9 cellular contexts compared by ENCODE assay signal in the genomic region with DNA sequence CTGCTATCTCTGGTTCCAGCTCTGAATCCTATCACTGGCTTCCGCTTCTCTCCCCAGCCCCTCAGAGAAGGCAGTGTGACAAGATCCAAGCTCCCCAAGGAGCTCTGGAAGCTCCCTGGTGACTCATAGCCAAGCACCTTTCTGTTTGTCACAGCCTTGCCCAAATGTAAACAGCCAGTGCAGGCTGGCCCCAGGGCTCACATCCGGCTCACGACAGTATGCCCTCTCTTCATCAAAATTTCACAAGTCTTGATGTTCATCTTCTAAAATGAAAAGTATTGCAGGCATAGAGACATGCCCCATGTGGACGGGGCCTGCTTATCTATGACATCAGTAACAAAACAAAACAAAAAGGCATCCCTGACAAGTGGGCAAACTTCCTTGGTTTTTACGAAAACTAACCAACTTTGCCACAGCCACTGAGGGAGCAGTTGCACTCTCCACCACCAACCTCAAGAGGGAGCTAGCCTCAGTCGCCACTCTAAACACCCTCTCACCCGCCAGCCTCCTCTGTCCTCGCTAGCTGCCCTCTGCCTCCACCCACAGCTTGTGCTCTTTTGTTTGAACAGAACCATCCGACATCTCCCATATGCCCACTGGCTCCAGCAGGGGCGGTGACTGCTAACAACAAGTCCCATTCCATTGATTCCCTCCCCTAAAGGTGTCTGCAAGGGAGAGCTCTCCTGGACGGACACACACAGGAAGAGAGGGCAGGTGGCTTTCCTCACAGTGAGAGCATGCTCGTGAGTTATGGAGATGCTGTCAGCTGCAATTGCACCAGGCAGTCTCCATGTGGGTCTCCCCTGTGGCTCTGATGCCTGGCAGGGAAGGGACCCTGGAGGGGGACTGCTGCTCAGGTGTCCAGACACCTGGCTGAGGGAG.
DNase-seq lines count a peak whose midpoint lies in the region; ATAC-seq, FAIRE-seq and TF ChIP-seq lines count a peak whose summit lies in the region.
"Had no signal": no experiment of that assay in that cellular context is flagged by ENCODE, and none has a peak within 500 bp of the region (broad histone marks: within the 10 kb centered on the region; RNA-seq: fewer than 3 reads in every experiment).

No MANE protein-coding gene starts in this region.

- ATAC-seq in IMR-90 (ENCODE audit: low read depth) = peak; percentile 30
- peak; percentile 68 for ATAC-seq in left lung
- no peak for ATAC-seq in HG03565 (IDR thresholded peaks at IDR 0.05; ENCODE audit: unreplicated experiment)

- peak; percentile 71 for DNase-seq in Caki2 (ENCODE audit: low read depth)
- no peak for DNase-seq in IMR-90
- DNase-seq in astrocyte of the cerebellum (ENCODE audit: low read depth) = no peak
- DNase-seq in left lung = no peak
- no peak for DNase-seq in colonic mucosa
- no peak for DNase-seq in GM12891 (ENCODE audit: insufficient read length, low spot score)
- DNase-seq in RCC 7860 (ENCODE audit: low spot score) = no peak
- DNase-seq: NCI-H226 had no signal

- H2BK5ac ChIP-seq in IMR-90 (ENCODE audit: low read depth, low read length, poor library complexity, severe bottlenecking) = no peak overlapping the region

- TF ChIP-seq POLR2A in IMR-90 (IDR thresholded peaks at IDR 0.05; ENCODE audit: low read depth, low read length) = no peak
- no peak for TF ChIP-seq POLR2A in GM12891 (IDR thresholded peaks at IDR 0.05; ENCODE audit: low read depth, low read length)

- peak overlapping the region; percentile 21 for H2AFZ ChIP-seq in IMR-90 (replicated peaks; ENCODE audit: low read length, poor library complexity)

- H3K27ac ChIP-seq in IMR-90 (ENCODE audit: insufficient read depth, low read length) = no peak overlapping the region
- peak overlapping the region; percentile 73 to 76 for H3K27ac ChIP-seq in left lung
- H3K27ac ChIP-seq in colonic mucosa = no peak overlapping the region

- H3K18ac ChIP-seq in IMR-90 (ENCODE audit: low read depth, low read length) = no peak overlapping the region

- no peak overlapping the region for H4K91ac ChIP-seq in IMR-90 (ENCODE audit: insufficient read depth, low read depth, low read length)

- in situ Hi-C loops in Caki2 (cut with HindIII; ENCODE audit: low pct_unique_long_range_greater_than_20kb, low sequenced_read_pairs) = no loop called here
- in situ Hi-C loops in IMR-90 (cut with MboI; ENCODE audit: low sequenced_read_pairs) = no loop called here
- in situ Hi-C loops in astrocyte of the cerebellum (cut with HindIII; ENCODE audit: low sequenced_read_pairs) = no loop called here

- dilution Hi-C loops in IMR-90 (cut with HindIII; ENCODE audit: low sequenced_read_pairs, unreplicated experiment) = no loop called here

- H3K79me1 ChIP-seq in IMR-90 (ENCODE audit: low read depth in 1 of 2, low read length in 2 of 2) = no peaks in the 10 kb centered on the region

- no peak overlapping the region for H2BK15ac ChIP-seq in IMR-90 (ENCODE audit: low read depth, low read length)

- 0 out of 2 replicates have a peak, but pooled peaks have one; percentile 10 for TF ChIP-seq CTCF in IMR-90 (conservative IDR thresholded peaks at IDR 0.05; ENCODE audit: low read depth, low read length)
- peak; percentile 5 for TF ChIP-seq CTCF in astrocyte of the cerebellum (IDR thresholded peaks at IDR 0.05; ENCODE audit: low read depth, low read length, missing control alignments)
- TF ChIP-seq CTCF in left lung (IDR thresholded peaks at IDR 0.05) = peak; percentile 15 to 24
- no peak for TF ChIP-seq CTCF in colonic mucosa (IDR thresholded peaks at IDR 0.05)

- FAIRE-seq in GM12891 (lab: Jason Lieb, UNC) (no peak), RCC 7860 (lab: Jason Lieb, UNC) (no peak)

- no peak overlapping the region; the same call in 1 of the 2 replicates for H2AK5ac ChIP-seq in IMR-90 (ENCODE audit: low read depth, low read length)

- H2AK9ac ChIP-seq in IMR-90 (replicated peaks; ENCODE audit: low read depth, low read length, poor library complexity) = peak overlapping the region; percentile 10

- BruUV-seq in IMR-90 (replicated peaks; lab: Mats Ljungman, UMichigan) = no TSS peak

- TF ChIP-seq RAD21 in IMR-90 (IDR thresholded peaks at IDR 0.05; ENCODE audit: low read length) = no peak

- H3K27me3 ChIP-seq in IMR-90 (ENCODE audit: control insufficient read depth, insufficient read depth, low read length) (peaks cover 2% of the 10 kb centered on the region; the same call in 1 of the 2 replicates), left lung (no peaks in the 10 kb centered on the region), colonic mucosa (no peaks in the 10 kb centered on the region)

- POLR2A ChIA-PET in IMR-90 (lab: Charles Lee; ENCODE audit: unreplicated experiment) = no interaction called here

- H3K36me3 ChIP-seq in IMR-90 (ENCODE audit: control insufficient read depth, insufficient read depth, low read length) (no peaks in the 10 kb centered on the region), left lung (no peaks in the 10 kb centered on the region), colonic mucosa (no peaks in the 10 kb centered on the region)

- H4K5ac ChIP-seq in IMR-90 (ENCODE audit: low read depth, low read length) = no peak overlapping the region

- H3K9me3 ChIP-seq in IMR-90 (ENCODE audit: control insufficient read depth, insufficient read depth, low read length) (no peaks in the 10 kb centered on the region), left lung (no peaks in the 10 kb centered on the region), colonic mucosa (no peaks in the 10 kb centered on the region)

- intact Hi-C loops in IMR-90 (cut with micrococcal nuclease) = no loop called here
- intact Hi-C loops in left lung (cut with DNase I) = no loop called here
- intact Hi-C loops in colonic mucosa (cut with DNase I) = no loop called here

- no peak overlapping the region for H3K23ac ChIP-seq in IMR-90 (ENCODE audit: low read depth, low read length)

- H3K9ac ChIP-seq in IMR-90 (ENCODE audit: low read depth, low read length) = no peak overlapping the region
- no peak overlapping the region for H3K9ac ChIP-seq in colonic mucosa (ENCODE audit: low read depth in 2 of 2, low read length in 2 of 2)

- H3K9me1 ChIP-seq in IMR-90 (ENCODE audit: insufficient read depth, low read length) = peaks cover 3% of the 10 kb centered on the region; the same call in 1 of the 2 replicates

- H3K56ac ChIP-seq in IMR-90 (ENCODE audit: extremely low read depth, insufficient read depth, low read length) = no peak overlapping the region

- H3K4me1 ChIP-seq in IMR-90 (ENCODE audit: control insufficient read depth, insufficient read depth, low read length) (peaks cover 2% of the 10 kb centered on the region; the same call in 1 of the 2 replicates), left lung (peaks cover 15 to 17% of the 10 kb centered on the region in 2 donors), colonic mucosa (no peaks in the 10 kb centered on the region)

- H3K4me3 ChIP-seq in IMR-90 (ENCODE audit: insufficient read depth, low read depth, low read length) (no peak overlapping the region), astrocyte of the cerebellum (ENCODE audit: low read depth, low read length) (no peak overlapping the region), left lung (no peak overlapping the region), colonic mucosa (no peak overlapping the region)

- no peak overlapping the region; the same call in 1 of the 2 replicates for H2BK20ac ChIP-seq in IMR-90 (ENCODE audit: low read depth, low read length)

- H3K14ac ChIP-seq in IMR-90 (replicated peaks; ENCODE audit: low read depth, low read length) = no peak overlapping the region

- no peak overlapping the region for H4K8ac ChIP-seq in IMR-90 (ENCODE audit: low read depth in 2 of 2, low read length in 2 of 2)

- no peak overlapping the region for H3K4me2 ChIP-seq in IMR-90 (ENCODE audit: low read depth, low read length)

- 94% methylated on average over 2 of the region's 12 CpGs; no CpG with 5 or more reads in 1 of the 2 experiments for WGBS in IMR-90 (ENCODE audit: extremely low coverage in 2 of 2, insufficient read length in 1 of 2), 2 experiments

- CTCF ChIA-PET in IMR-90 (lab: Yijun Ruan, JAX) = interaction anchor here (0.5 to 1.4 kb wide), 8 partner anchors 15 to 262 kb away, joined by 3 to 8 read pairs (median 3); no protein-coding TSS in a partner anchor

- no peaks in the 10 kb centered on the region for H4K20me1 ChIP-seq in IMR-90 (ENCODE audit: insufficient read depth, low read length)

- H2BK120ac ChIP-seq in IMR-90 (ENCODE audit: low read depth, low read length) = no peak overlapping the region

- no peak overlapping the region for H3K4ac ChIP-seq in IMR-90 (ENCODE audit: low read depth, low read length)

TF ChIP-seq in IMR-90, 13 proteins besides CTCF, POLR2A, EP300 and RAD21 (continues in another document):
- TF ChIP-seq MXI1 (IDR thresholded peaks at IDR 0.05; ENCODE audit: borderline replicate concordance, low read depth, low read length) = no peak
- TF ChIP-seq FOS (IDR thresholded peaks at IDR 0.05; ENCODE audit: low read depth, low read length) = no peak
- TF ChIP-seq CEBPB (IDR thresholded peaks at IDR 0.05; ENCODE audit: low read depth, low read length) = no peak
- TF ChIP-seq NFE2L2 (IDR thresholded peaks at IDR 0.05; ENCODE audit: low read depth, low read length) = no peak
- TF ChIP-seq BHLHE40 (IDR thresholded peaks at IDR 0.05; ENCODE audit: low read depth, low read length) = no peak

TF ChIP-seq in GM12891, 5 proteins besides CTCF, POLR2A, EP300 and RAD21:
- TF ChIP-seq POLR2AphosphoS5 (IDR thresholded peaks at IDR 0.05; ENCODE audit: low read depth, low read length) (no peak), POU2F2 (IDR thresholded peaks at IDR 0.05; ENCODE audit: low read depth, low read length) (no peak), PAX5 (IDR thresholded peaks at IDR 0.05; ENCODE audit: insufficient read depth, low read length, severe bottlenecking) (no peak), TAF1 (IDR thresholded peaks at IDR 0.05; ENCODE audit: low read depth, low read length) (no peak), SPI1 (IDR thresholded peaks at IDR 0.05; ENCODE audit: low read depth, low read length) (no peak)

Comparison
In these comparisons a context has a peak if more than half of its experiments do, and no peak if none do; other contexts are left out.
1. H3K27ac ChIP-seq: peak in left lung (2 of 2); none in IMR-90 (single experiment) and colonic mucosa (single experiment).